ENCODE assay signal across 25 cellular contexts in genomic region chr14:64244279-64244678, GRCh38. TPM values are rescaled to one million over a fixed set of nuclear protein-coding genes. Genes with fewer than 3 reads are reported as not detected.
DNase-seq lines count a peak whose midpoint lies in the region; ATAC-seq, FAIRE-seq and TF ChIP-seq lines count a peak whose summit lies in the region.
"Had no signal": no experiment of that assay in that cellular context is flagged by ENCODE, and none has a peak within 500 bp of the region (broad histone marks: within the 10 kb centered on the region; RNA-seq: fewer than 3 reads in every experiment).

No MANE protein-coding gene starts in this region.

- H3K27me3 Mint-ChIP-seq in Calu3 (ENCODE audit: unreplicated experiment), result no peaks in the 10 kb centered on the region

- H3K36me3 ChIP-seq in pancreas (no peaks in the 10 kb centered on the region), colonic mucosa (no peaks in the 10 kb centered on the region)
- H3K36me3 ChIP-seq: breast epithelium had no signal

- no peak for FAIRE-seq in pancreas (lab: Jason Lieb, UNC)
- FAIRE-seq: urothelium cell line had no signal

- peak in 3 of 4 donors; percentile 24 to 48 (median 37) for ATAC-seq in pancreas
- ATAC-seq: activated CD8-positive, alpha-beta memory T cell treated with anti-CD3 and anti-CD28 coated beads, Interleukin-2, amount 10 ng/mL, durations not matched to agents 7 days and 5 days; activated naive CD8-positive, alpha-beta T cell treated with anti-CD3 and anti-CD28 coated beads, Interleukin-2, amount 50 U/mL, for 24 hours; natural killer cell treated with Interleukin-12 subunit alpha and Interleukin-12 subunit beta and Interleukin-15 and Interleukin-18, amount 100 ng/mL, for 72 hours; T-cell had no signal

- H3K9me3 Mint-ChIP-seq in Calu3 (ENCODE audit: low read depth, unreplicated experiment), result no peaks in the 10 kb centered on the region
- H3K9me3 Mint-ChIP-seq: activated naive CD8-positive, alpha-beta T cell treated with anti-CD3 and anti-CD28 coated beads, Interleukin-2, amount 50 U/mL, for 24 hours; natural killer cell treated with Interleukin-12 subunit alpha and Interleukin-12 subunit beta and Interleukin-15 and Interleukin-18, amount 100 ng/mL, for 72 hours; T-cell had no signal

- no peaks in the 10 kb centered on the region for H3K36me3 Mint-ChIP-seq in Calu3 (ENCODE audit: insufficient read depth, unreplicated experiment)
- H3K36me3 Mint-ChIP-seq: activated CD8-positive, alpha-beta memory T cell treated with anti-CD3 and anti-CD28 coated beads, Interleukin-2, amount 10 ng/mL, durations not matched to agents 7 days and 5 days; natural killer cell treated with Interleukin-12 subunit alpha and Interleukin-12 subunit beta and Interleukin-15 and Interleukin-18, amount 100 ng/mL, for 72 hours; T-cell had no signal

- no TSS peak for BruUV-seq in Calu3 (replicated peaks; lab: Mats Ljungman, UMichigan)

- H3K4me1 Mint-ChIP-seq in Calu3 (ENCODE audit: low read depth, unreplicated experiment), result no peaks in the 10 kb centered on the region
- H3K4me1 Mint-ChIP-seq: activated CD8-positive, alpha-beta memory T cell treated with anti-CD3 and anti-CD28 coated beads, Interleukin-2, amount 10 ng/mL, durations not matched to agents 7 days and 5 days; activated naive CD8-positive, alpha-beta T cell treated with anti-CD3 and anti-CD28 coated beads, Interleukin-2, amount 50 U/mL, for 24 hours; T-cell had no signal

- TF ChIP-seq CTCF in fibroblast of the aortic adventitia (IDR thresholded peaks at IDR 0.05; ENCODE audit: insufficient read depth, low read length) (no peak), pancreas (IDR thresholded peaks at IDR 0.05) (no peak), colonic mucosa (IDR thresholded peaks at IDR 0.05) (no peak), Calu3 (IDR thresholded peaks at IDR 0.05; ENCODE audit: unreplicated experiment) (no peak)

- in situ Hi-C loops in SK-MEL-5 (cut with HindIII; ENCODE audit: low pct_unique_long_range_greater_than_20kb, low sequenced_read_pairs), result no loop called here

- H3K27ac Mint-ChIP-seq in Calu3 (ENCODE audit: unreplicated experiment), result no peak overlapping the region
- H3K27ac Mint-ChIP-seq: activated CD8-positive, alpha-beta memory T cell treated with anti-CD3 and anti-CD28 coated beads, Interleukin-2, amount 10 ng/mL, durations not matched to agents 7 days and 5 days; activated naive CD8-positive, alpha-beta T cell treated with anti-CD3 and anti-CD28 coated beads, Interleukin-2, amount 50 U/mL, for 24 hours; natural killer cell treated with Interleukin-12 subunit alpha and Interleukin-12 subunit beta and Interleukin-15 and Interleukin-18, amount 100 ng/mL, for 72 hours; T-cell had no signal

- CTCF ChIA-PET in Calu3 (lab: Charles Lee), result interaction anchor here (0.7 kb wide), 1 partner anchor 773 kb away, joined by 3 read pairs; no protein-coding TSS in a partner anchor

- H3K4me3 Mint-ChIP-seq in Calu3 (ENCODE audit: low read depth, unreplicated experiment), result no peak overlapping the region
- H3K4me3 Mint-ChIP-seq: activated CD8-positive, alpha-beta memory T cell treated with anti-CD3 and anti-CD28 coated beads, Interleukin-2, amount 10 ng/mL, durations not matched to agents 7 days and 5 days; activated naive CD8-positive, alpha-beta T cell treated with anti-CD3 and anti-CD28 coated beads, Interleukin-2, amount 50 U/mL, for 24 hours; natural killer cell treated with Interleukin-12 subunit alpha and Interleukin-12 subunit beta and Interleukin-15 and Interleukin-18, amount 100 ng/mL, for 72 hours; T-cell had no signal

- H3K4me1 ChIP-seq in pancreas (peaks cover 0 to 16% (median 7%) of the 10 kb centered on the region in 3 donors), colonic mucosa (no peaks in the 10 kb centered on the region)
- H3K4me1 ChIP-seq: breast epithelium had no signal

- intact Hi-C loops in pancreas (cut with DNase I), result no loop called here
- intact Hi-C loops in colonic mucosa (cut with DNase I), result no loop called here
- intact Hi-C loops in Calu3 (cut with micrococcal nuclease; ENCODE audit: unreplicated experiment), result no loop called here

- 30 to 38% methylated on average over 4 of the region's 4 CpGs for WGBS in pancreas, 2 donors

- H3K27ac ChIP-seq in pancreas (no peak overlapping the region), colonic mucosa (no peak overlapping the region)
- H3K27ac ChIP-seq: breast epithelium, dorsolateral prefrontal cortex had no signal

- no peak overlapping the region for H3K9ac ChIP-seq in colonic mucosa (ENCODE audit: low read depth in 2 of 2, low read length in 2 of 2)

- DNase-seq in NCI-H2196 (lab: John Stamatoyannopoulos, UW; ENCODE audit: unreplicated experiment) (peak; percentile 46), NCI-H2196 treated with DMSO at 0.1 percent for 48 hours (lab: John Stamatoyannopoulos, UW; ENCODE audit: unreplicated experiment) (no peak), SK-MEL-5 (ENCODE audit: low read depth, low spot score) (peak; percentile 45), fibroblast of the aortic adventitia (ENCODE audit: low read depth) (peak; percentile 53), pancreas (peak in 2 of 6 donors; percentile 22 to 50), colonic mucosa (no peak), NCI-H2171 (lab: John Stamatoyannopoulos, UW) (no peak), Calu3 (no peak)
- DNase-seq: activated CD4-positive, alpha-beta T cell treated with anti-CD3 and anti-CD28 coated beads for 4 hours; activated CD8-positive, alpha-beta memory T cell treated with anti-CD3 and anti-CD28 coated beads, Interleukin-2, amount 10 ng/mL, durations not matched to agents 7 days and 5 days; activated effector memory CD4-positive, alpha-beta T cell treated with Interleukin-2 at 50 U/mL for 16 hours; activated naive CD8-positive, alpha-beta T cell treated with anti-CD3 and anti-CD28 coated beads, Interleukin-2, amount 50 U/mL, for 24 hours; dorsolateral prefrontal cortex; GOT3; Karpas-422; mesendoderm; NCI-H1417 treated with DMSO at 0.1 percent for 48 hours; stimulated activated CD4-positive, alpha-beta T cell treated with anti-CD3 and anti-CD28 coated beads, Interleukin-4, amount 100 ng/mL, for 24 hours; T-cell had no signal

- H3K4me3 ChIP-seq in fibroblast of the aortic adventitia (ENCODE audit: low read depth, low read length) (no peak overlapping the region), pancreas (no peak overlapping the region), colonic mucosa (no peak overlapping the region)
- H3K4me3 ChIP-seq: breast epithelium, dorsolateral prefrontal cortex, smooth muscle cell had no signal

- H3K27me3 ChIP-seq in pancreas, result no peaks in the 10 kb centered on the region
- H3K27me3 ChIP-seq in colonic mucosa, result no peaks in the 10 kb centered on the region
- H3K27me3 ChIP-seq: breast epithelium, dorsolateral prefrontal cortex had no signal

- H3K9me3 ChIP-seq in pancreas (no peaks in the 10 kb centered on the region), colonic mucosa (no peaks in the 10 kb centered on the region)
- H3K9me3 ChIP-seq: breast epithelium had no signal

RNA-seq across cellular contexts. Expression of gene ESR2, which starts 49.9 kb away (rescaled TPM):
- 0.03 and 0.11 TPM in 2 replicates for total RNA-seq in SK-MEL-5 (2014; rRNA removed; shearing (Covaris generic))
- 0.05 TPM in 1 of 2 replicates, not detected in the other for polyA plus RNA-seq in SK-MEL-5 (2015; cell fraction: cytosol; rRNA removed)
- polyA plus RNA-seq in SK-MEL-5 (2015; cell fraction: nucleus; rRNA removed), result 0.36 TPM in 1 of 2 replicates, not detected in the other
- under 0.01 and 0.16 TPM in 2 replicates for total RNA-seq in fibroblast of the aortic adventitia (ENCODE audit: low replicate concordance)
- under 1 TPM; 0.08 to 0.78 (median 0.22) TPM for total RNA-seq in pancreas
- polyA plus RNA-seq in pancreas, result under 1 TPM; 0.09 to 0.19 TPM
- under 1 TPM; 0.42 to 0.85 TPM for total RNA-seq in colonic mucosa
- total RNA-seq in Calu3 (2022), result 0.12 TPM in 1 of 2 replicates, not detected in the other
- total RNA-seq: A172, smooth muscle cell had no signal
- polyA plus RNA-seq: BJ, smooth muscle cell had no signal

Comparison
In these comparisons a context has a peak if more than half of its experiments do, and no peak if none do; other contexts are left out.
1. DNase-seq: peak in NCI-H2196 (single experiment), SK-MEL-5 (single experiment) and fibroblast of the aortic adventitia (single experiment); none in NCI-H2196 treated with DMSO at 0.1 percent for 48 hours (single experiment), colonic mucosa (single experiment), NCI-H2171 (single experiment) and Calu3 (single experiment).